1 cellular context compared by ENCODE assay signal in the genomic region with DNA sequence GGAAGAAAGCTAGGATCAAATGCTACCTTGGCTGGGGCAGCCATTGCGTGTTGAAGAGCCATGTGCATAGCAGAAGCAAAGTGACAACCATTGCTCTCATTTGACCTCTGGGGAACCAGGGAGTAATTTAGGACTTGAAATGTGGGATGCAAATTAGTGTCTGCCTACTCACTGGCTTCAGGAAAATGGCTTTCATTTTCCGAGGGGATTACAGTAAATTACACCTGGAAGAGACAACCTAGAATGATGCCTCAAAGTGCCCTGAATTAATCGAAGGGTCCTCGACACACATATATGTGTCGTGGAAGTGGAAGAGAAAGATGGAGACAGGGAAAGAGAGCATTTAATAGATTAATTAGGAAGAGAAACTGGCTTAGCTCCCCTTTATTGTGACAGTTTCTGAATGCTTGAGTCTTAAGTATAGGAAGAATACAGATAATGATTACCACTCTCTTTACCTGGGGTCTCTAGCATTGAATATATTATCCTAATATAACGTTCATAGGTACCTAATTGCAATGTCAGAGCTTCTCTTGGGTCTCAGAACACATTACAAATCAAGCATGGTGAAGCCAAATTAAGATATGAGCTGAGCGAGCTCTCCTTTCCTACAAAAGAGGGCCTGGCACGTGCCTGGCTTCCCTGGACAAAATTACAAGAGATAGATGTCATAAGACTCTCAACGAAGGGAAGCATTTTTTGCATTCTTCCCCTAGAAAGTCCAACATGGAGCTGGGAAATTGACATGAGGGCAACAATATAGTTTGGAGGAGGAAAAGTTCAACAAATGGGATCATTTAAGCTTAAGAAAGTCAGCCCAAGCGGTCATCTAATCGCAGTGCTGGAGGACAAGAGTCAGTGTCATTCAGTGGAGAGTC.
TF ChIP-seq lines count a peak whose summit lies in the region.

No MANE protein-coding gene starts in this region.

TF ChIP-seq in GM23338, 12 proteins besides CTCF, POLR2A, EP300 and RAD21 (continued from another document):
- TF ChIP-seq, protein P1, sequence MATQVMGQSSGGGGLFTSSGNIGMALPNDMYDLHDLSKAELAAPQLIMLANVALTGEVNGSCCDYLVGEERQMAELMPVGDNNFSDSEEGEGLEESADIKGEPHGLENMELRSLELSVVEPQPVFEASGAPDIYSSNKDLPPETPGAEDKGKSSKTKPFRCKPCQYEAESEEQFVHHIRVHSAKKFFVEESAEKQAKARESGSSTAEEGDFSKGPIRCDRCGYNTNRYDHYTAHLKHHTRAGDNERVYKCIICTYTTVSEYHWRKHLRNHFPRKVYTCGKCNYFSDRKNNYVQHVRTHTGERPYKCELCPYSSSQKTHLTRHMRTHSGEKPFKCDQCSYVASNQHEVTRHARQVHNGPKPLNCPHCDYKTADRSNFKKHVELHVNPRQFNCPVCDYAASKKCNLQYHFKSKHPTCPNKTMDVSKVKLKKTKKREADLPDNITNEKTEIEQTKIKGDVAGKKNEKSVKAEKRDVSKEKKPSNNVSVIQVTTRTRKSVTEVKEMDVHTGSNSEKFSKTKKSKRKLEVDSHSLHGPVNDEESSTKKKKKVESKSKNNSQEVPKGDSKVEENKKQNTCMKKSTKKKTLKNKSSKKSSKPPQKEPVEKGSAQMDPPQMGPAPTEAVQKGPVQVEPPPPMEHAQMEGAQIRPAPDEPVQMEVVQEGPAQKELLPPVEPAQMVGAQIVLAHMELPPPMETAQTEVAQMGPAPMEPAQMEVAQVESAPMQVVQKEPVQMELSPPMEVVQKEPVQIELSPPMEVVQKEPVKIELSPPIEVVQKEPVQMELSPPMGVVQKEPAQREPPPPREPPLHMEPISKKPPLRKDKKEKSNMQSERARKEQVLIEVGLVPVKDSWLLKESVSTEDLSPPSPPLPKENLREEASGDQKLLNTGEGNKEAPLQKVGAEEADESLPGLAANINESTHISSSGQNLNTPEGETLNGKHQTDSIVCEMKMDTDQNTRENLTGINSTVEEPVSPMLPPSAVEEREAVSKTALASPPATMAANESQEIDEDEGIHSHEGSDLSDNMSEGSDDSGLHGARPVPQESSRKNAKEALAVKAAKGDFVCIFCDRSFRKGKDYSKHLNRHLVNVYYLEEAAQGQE (IDR thresholded peaks at IDR 0.05; ENCODE audit: unreplicated experiment): no peak
- TF ChIP-seq ZNF462 (CRISPR knock-in tag; IDR thresholded peaks at IDR 0.05) (no peak), ZNF114 (CRISPR knock-in tag; IDR thresholded peaks at IDR 0.05) (no peak), ZNF331 (CRISPR knock-in tag; IDR thresholded peaks at IDR 0.05; ENCODE audit: low read depth) (no peak), ETS1 (IDR thresholded peaks at IDR 0.05) (no peak)
